ENCODE assay signal across 1 cellular context in genomic region chr6:51817832-51818231, GRCh38.
TF ChIP-seq lines count a peak whose summit lies in the region.

No MANE protein-coding gene starts in this region.

TF ChIP-seq in WTC11, 78 proteins besides CTCF, POLR2A, EP300 and RAD21 (continued from another document):
- TF ChIP-seq ARID4B (CRISPR knock-in tag; IDR thresholded peaks at IDR 0.05; ENCODE audit: borderline replicate concordance) (no peak), SMAD3 (CRISPR knock-in tag; IDR thresholded peaks at IDR 0.05; ENCODE audit: borderline replicate concordance) (no peak), ESRRA (CRISPR knock-in tag; IDR thresholded peaks at IDR 0.05; ENCODE audit: borderline replicate concordance) (no peak), NFATC4 (CRISPR knock-in tag; IDR thresholded peaks at IDR 0.05) (no peak), ZNF396 (CRISPR knock-in tag; IDR thresholded peaks at IDR 0.05; ENCODE audit: borderline replicate concordance) (no peak), RORB (CRISPR knock-in tag; IDR thresholded peaks at IDR 0.05) (no peak), CREM (CRISPR knock-in tag; IDR thresholded peaks at IDR 0.05) (no peak), HMGXB4 (CRISPR knock-in tag; IDR thresholded peaks at IDR 0.05) (no peak)
- TF ChIP-seq, protein P1, sequence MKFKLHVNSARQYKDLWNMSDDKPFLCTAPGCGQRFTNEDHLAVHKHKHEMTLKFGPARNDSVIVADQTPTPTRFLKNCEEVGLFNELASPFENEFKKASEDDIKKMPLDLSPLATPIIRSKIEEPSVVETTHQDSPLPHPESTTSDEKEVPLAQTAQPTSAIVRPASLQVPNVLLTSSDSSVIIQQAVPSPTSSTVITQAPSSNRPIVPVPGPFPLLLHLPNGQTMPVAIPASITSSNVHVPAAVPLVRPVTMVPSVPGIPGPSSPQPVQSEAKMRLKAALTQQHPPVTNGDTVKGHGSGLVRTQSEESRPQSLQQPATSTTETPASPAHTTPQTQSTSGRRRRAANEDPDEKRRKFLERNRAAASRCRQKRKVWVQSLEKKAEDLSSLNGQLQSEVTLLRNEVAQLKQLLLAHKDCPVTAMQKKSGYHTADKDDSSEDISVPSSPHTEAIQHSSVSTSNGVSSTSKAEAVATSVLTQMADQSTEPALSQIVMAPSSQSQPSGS (CRISPR knock-in tag; IDR thresholded peaks at IDR 0.05; ENCODE audit: borderline replicate concordance, low read depth), result no peak
- TF ChIP-seq, protein P2, sequence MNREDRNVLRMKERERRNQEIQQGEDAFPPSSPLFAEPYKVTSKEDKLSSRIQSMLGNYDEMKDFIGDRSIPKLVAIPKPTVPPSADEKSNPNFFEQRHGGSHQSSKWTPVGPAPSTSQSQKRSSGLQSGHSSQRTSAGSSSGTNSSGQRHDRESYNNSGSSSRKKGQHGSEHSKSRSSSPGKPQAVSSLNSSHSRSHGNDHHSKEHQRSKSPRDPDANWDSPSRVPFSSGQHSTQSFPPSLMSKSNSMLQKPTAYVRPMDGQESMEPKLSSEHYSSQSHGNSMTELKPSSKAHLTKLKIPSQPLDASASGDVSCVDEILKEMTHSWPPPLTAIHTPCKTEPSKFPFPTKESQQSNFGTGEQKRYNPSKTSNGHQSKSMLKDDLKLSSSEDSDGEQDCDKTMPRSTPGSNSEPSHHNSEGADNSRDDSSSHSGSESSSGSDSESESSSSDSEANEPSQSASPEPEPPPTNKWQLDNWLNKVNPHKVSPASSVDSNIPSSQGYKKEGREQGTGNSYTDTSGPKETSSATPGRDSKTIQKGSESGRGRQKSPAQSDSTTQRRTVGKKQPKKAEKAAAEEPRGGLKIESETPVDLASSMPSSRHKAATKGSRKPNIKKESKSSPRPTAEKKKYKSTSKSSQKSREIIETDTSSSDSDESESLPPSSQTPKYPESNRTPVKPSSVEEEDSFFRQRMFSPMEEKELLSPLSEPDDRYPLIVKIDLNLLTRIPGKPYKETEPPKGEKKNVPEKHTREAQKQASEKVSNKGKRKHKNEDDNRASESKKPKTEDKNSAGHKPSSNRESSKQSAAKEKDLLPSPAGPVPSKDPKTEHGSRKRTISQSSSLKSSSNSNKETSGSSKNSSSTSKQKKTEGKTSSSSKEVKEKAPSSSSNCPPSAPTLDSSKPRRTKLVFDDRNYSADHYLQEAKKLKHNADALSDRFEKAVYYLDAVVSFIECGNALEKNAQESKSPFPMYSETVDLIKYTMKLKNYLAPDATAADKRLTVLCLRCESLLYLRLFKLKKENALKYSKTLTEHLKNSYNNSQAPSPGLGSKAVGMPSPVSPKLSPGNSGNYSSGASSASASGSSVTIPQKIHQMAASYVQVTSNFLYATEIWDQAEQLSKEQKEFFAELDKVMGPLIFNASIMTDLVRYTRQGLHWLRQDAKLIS (CRISPR knock-in tag; IDR thresholded peaks at IDR 0.05; ENCODE audit: borderline replicate concordance), result no peak
TF ChIP-seq in WTC11: peak in this region for 0.
